ENCODE assay signal across 1 cellular context in genomic region chr6:106700581-106700980, GRCh38.
TF ChIP-seq lines count a peak whose summit lies in the region.

No MANE protein-coding gene starts in this region.

TF ChIP-seq in H1, 55 proteins besides CTCF, POLR2A, EP300 and RAD21:
- no peak for TF ChIP-seq ZNF274 (IDR thresholded peaks at IDR 0.05; ENCODE audit: borderline replicate concordance, extremely low read depth, low read length)
- no peak for TF ChIP-seq CEBPB (IDR thresholded peaks at IDR 0.05; ENCODE audit: low read depth, low read length)
- TF ChIP-seq TCF12 (IDR thresholded peaks at IDR 0.05; ENCODE audit: low read depth, low read length): no peak
- no peak for TF ChIP-seq CHD1 (IDR thresholded peaks at IDR 0.05; ENCODE audit: low read depth, low read length)
- no peak for TF ChIP-seq SIN3A (conservative IDR thresholded peaks at IDR 0.05 in 1 of 2, IDR thresholded peaks at IDR 0.05 in 1 of 2; ENCODE audit: low read depth in 1 of 2, low read length in 2 of 2)
- TF ChIP-seq EGR1 (IDR thresholded peaks at IDR 0.05; ENCODE audit: borderline replicate concordance, low read depth, low read length): no peak
- TF ChIP-seq KDM1A (IDR thresholded peaks at IDR 0.05; ENCODE audit: borderline replicate concordance, low read length): no peak
